ENCODE assay signal across 21 cellular contexts in the genomic region with DNA sequence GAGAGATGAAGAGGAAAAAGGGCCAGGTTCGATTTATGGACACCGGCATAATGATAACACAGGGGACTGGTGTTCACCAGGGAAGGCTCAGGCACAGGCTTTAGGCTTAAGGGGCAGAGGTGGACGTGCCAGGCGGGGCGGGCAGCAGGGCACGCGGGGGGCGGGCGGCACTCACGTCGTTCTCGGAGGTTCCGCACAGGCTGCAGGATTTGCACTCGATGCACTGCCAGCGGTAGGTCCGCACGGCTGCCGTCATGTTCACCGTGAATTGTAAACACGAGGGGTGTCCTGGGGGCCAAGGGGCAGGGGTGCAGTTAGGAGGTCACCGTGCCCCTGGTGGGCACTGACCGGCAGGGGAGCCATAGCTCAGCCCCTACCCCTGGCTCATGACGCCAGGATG. TPM values are rescaled to one million over a fixed set of nuclear protein-coding genes. Genes with fewer than 3 reads are reported as not detected.
DNase-seq lines count a peak whose midpoint lies in the region; ATAC-seq, FAIRE-seq and TF ChIP-seq lines count a peak whose summit lies in the region.
"Had no signal": no experiment of that assay in that cellular context is flagged by ENCODE, and none has a peak within 500 bp of the region (broad histone marks: within the 10 kb centered on the region; RNA-seq: fewer than 3 reads in every experiment).

No MANE protein-coding gene starts in this region.

- H3K27ac Mint-ChIP-seq in activated T-cell treated with anti-CD3 and anti-CD28 coated beads, Interleukin-2, amount 50 U/mL, for 24 hours = peak overlapping the region; percentile 96
- no peak overlapping the region for H3K27ac Mint-ChIP-seq in activated T-cell treated with anti-CD3 and anti-CD28 coated beads, Interleukin-2, amount 50 U/mL, for 72 hours
- peak overlapping the region; percentile 84 for H3K27ac Mint-ChIP-seq in activated CD8-positive, alpha-beta T cell treated with anti-CD3 and anti-CD28 coated beads for 36 hours
- H3K27ac Mint-ChIP-seq in stimulated activated naive B cell treated with anti-CD40 and anti-IgM and Interleukin-4, amounts not matched to agents 10 μg/mL and 1 μg/mL and 100 μg/mL, for 72 hours = peak overlapping the region; percentile 93

- TF ChIP-seq CTCF in activated CD8-positive, alpha-beta T cell treated with anti-CD3 and anti-CD28 coated beads for 36 hours (IDR thresholded peaks at IDR 0.05) = no peak
- no peak for TF ChIP-seq CTCF in fibroblast of lung (conservative IDR thresholded peaks at IDR 0.05 in 1 of 2, IDR thresholded peaks at IDR 0.05 in 1 of 2; ENCODE audit: low read depth in 1 of 2, low read length in 2 of 2)
- TF ChIP-seq CTCF in lower lobe of right lung (IDR thresholded peaks at IDR 0.05) = no peak

- H3K9me3 Mint-ChIP-seq in activated T-cell treated with anti-CD3 and anti-CD28 coated beads, Interleukin-2, amount 50 U/mL, for 24 hours = peaks cover 2% of the 10 kb centered on the region
- H3K9me3 Mint-ChIP-seq in activated T-cell treated with anti-CD3 and anti-CD28 coated beads, Interleukin-2, amount 50 U/mL, for 72 hours = no peaks in the 10 kb centered on the region
- no peaks in the 10 kb centered on the region for H3K9me3 Mint-ChIP-seq in activated CD8-positive, alpha-beta T cell treated with anti-CD3 and anti-CD28 coated beads for 36 hours
- H3K9me3 Mint-ChIP-seq in stimulated activated naive B cell treated with anti-CD40 and anti-IgM and Interleukin-4, amounts not matched to agents 10 μg/mL and 1 μg/mL and 100 μg/mL, for 72 hours = peaks cover 0 to 2% of the 10 kb centered on the region in 2 donors
- H3K9me3 Mint-ChIP-seq: activated naive CD4-positive, alpha-beta T cell treated with anti-CD3 and anti-CD28 coated beads, Interleukin-2, amount 50 U/mL, for 24 hours; HFFc6 had no signal

- no peaks in the 10 kb centered on the region for H3K79me2 ChIP-seq in fibroblast of lung (ENCODE audit: control insufficient read depth, insufficient read depth, low read length)

- H3K27ac ChIP-seq in fibroblast of lung (ENCODE audit: insufficient read depth, low read length) (peak overlapping the region; percentile 47), lower lobe of right lung (no peak overlapping the region)
- H3K27ac ChIP-seq: body of pancreas, coronary artery, heart left ventricle, right atrium auricular region, thoracic aorta had no signal

- no peak for TF ChIP-seq POLR2A in GM12892 (IDR thresholded peaks at IDR 0.05; ENCODE audit: low read depth, low read length)

- no peak overlapping the region for H3K9ac ChIP-seq in fibroblast of lung (ENCODE audit: insufficient read depth, low read length)

- H3K4me1 ChIP-seq in fibroblast of lung (ENCODE audit: control insufficient read depth, extremely low read depth, insufficient read depth, low read length) (peaks cover 13% of the 10 kb centered on the region), lower lobe of right lung (peaks cover 29% of the 10 kb centered on the region)
- H3K4me1 ChIP-seq: body of pancreas had no signal

- no peaks in the 10 kb centered on the region for H4K20me1 ChIP-seq in fibroblast of lung (ENCODE audit: control insufficient read depth, extremely low read depth, insufficient read depth, low read length)

- peaks cover 26% of the 10 kb centered on the region for H3K4me1 Mint-ChIP-seq in activated T-cell treated with anti-CD3 and anti-CD28 coated beads, Interleukin-2, amount 50 U/mL, for 24 hours (ENCODE audit: low read depth)
- H3K4me1 Mint-ChIP-seq in activated T-cell treated with anti-CD3 and anti-CD28 coated beads, Interleukin-2, amount 50 U/mL, for 72 hours (ENCODE audit: low read depth) = peaks cover 31% of the 10 kb centered on the region
- H3K4me1 Mint-ChIP-seq in activated CD8-positive, alpha-beta T cell treated with anti-CD3 and anti-CD28 coated beads for 36 hours (ENCODE audit: low read depth) = peaks cover 23% of the 10 kb centered on the region
- peaks cover 26 to 37% of the 10 kb centered on the region in 2 donors for H3K4me1 Mint-ChIP-seq in stimulated activated naive B cell treated with anti-CD40 and anti-IgM and Interleukin-4, amounts not matched to agents 10 μg/mL and 1 μg/mL and 100 μg/mL, for 72 hours

- no peak for DNase-seq in activated T-cell treated with anti-CD3 and anti-CD28 coated beads, Interleukin-2, amount 50 U/mL, for 24 hours
- no peak for DNase-seq in activated T-cell treated with anti-CD3 and anti-CD28 coated beads, Interleukin-2, amount 50 U/mL, for 72 hours
- DNase-seq in activated CD8-positive, alpha-beta T cell treated with anti-CD3 and anti-CD28 coated beads for 36 hours = no peak
- DNase-seq in fibroblast of lung (ENCODE audit: low read depth in 2 of 2) (no peak), lower lobe of right lung (no peak), GM12892 (ENCODE audit: insufficient read length) (no peak), RCC 7860 (ENCODE audit: low spot score) (no peak)
- DNase-seq in stimulated activated naive B cell treated with anti-CD40 and anti-IgM and Interleukin-4, amounts not matched to agents 10 μg/mL and 1 μg/mL and 100 μg/mL, for 72 hours = no peak
- DNase-seq: body of pancreas, NCI-H146, SHP77 had no signal

- peak overlapping the region; percentile 67 for H3K4me3 Mint-ChIP-seq in activated T-cell treated with anti-CD3 and anti-CD28 coated beads, Interleukin-2, amount 50 U/mL, for 24 hours
- peak overlapping the region in 1 of 2 donors; percentile 71 for H3K4me3 Mint-ChIP-seq in activated T-cell treated with anti-CD3 and anti-CD28 coated beads, Interleukin-2, amount 50 U/mL, for 72 hours
- peak overlapping the region; percentile 63 for H3K4me3 Mint-ChIP-seq in activated CD8-positive, alpha-beta T cell treated with anti-CD3 and anti-CD28 coated beads for 36 hours
- peak overlapping the region in 1 of 2 donors; percentile 54 for H3K4me3 Mint-ChIP-seq in stimulated activated naive B cell treated with anti-CD40 and anti-IgM and Interleukin-4, amounts not matched to agents 10 μg/mL and 1 μg/mL and 100 μg/mL, for 72 hours
- H3K4me3 Mint-ChIP-seq: HFFc6 had no signal

- no peaks in the 10 kb centered on the region for H3K36me3 Mint-ChIP-seq in activated T-cell treated with anti-CD3 and anti-CD28 coated beads, Interleukin-2, amount 50 U/mL, for 24 hours (ENCODE audit: low read depth)
- peaks cover 2 to 5% of the 10 kb centered on the region in 2 donors for H3K36me3 Mint-ChIP-seq in activated T-cell treated with anti-CD3 and anti-CD28 coated beads, Interleukin-2, amount 50 U/mL, for 72 hours (ENCODE audit: insufficient read depth in 2 of 2)
- H3K36me3 Mint-ChIP-seq in activated CD8-positive, alpha-beta T cell treated with anti-CD3 and anti-CD28 coated beads for 36 hours (ENCODE audit: low read depth) = peaks cover 5% of the 10 kb centered on the region
- peaks cover 18 to 28% of the 10 kb centered on the region in 2 donors for H3K36me3 Mint-ChIP-seq in stimulated activated naive B cell treated with anti-CD40 and anti-IgM and Interleukin-4, amounts not matched to agents 10 μg/mL and 1 μg/mL and 100 μg/mL, for 72 hours
- H3K36me3 Mint-ChIP-seq: activated naive CD4-positive, alpha-beta T cell treated with anti-CD3 and anti-CD28 coated beads, Interleukin-2, amount 50 U/mL, for 24 hours had no signal

- intact Hi-C loops in activated CD8-positive, alpha-beta T cell treated with anti-CD3 and anti-CD28 coated beads for 36 hours (cut with micrococcal nuclease) = loop anchor here (10.0 kb wide), 1 partner anchor 69 kb away; no protein-coding TSS in a partner anchor
- intact Hi-C loops in lower lobe of right lung (cut with DNase I) = no loop called here

- POLR2A ChIA-PET in activated CD8-positive, alpha-beta T cell treated with anti-CD3 and anti-CD28 coated beads for 36 hours (lab: Charles Lee) = no interaction called here

- peaks cover 74% of the 10 kb centered on the region for H3K27me3 Mint-ChIP-seq in activated T-cell treated with anti-CD3 and anti-CD28 coated beads, Interleukin-2, amount 50 U/mL, for 24 hours
- H3K27me3 Mint-ChIP-seq in activated T-cell treated with anti-CD3 and anti-CD28 coated beads, Interleukin-2, amount 50 U/mL, for 72 hours (ENCODE audit: low read depth) = peaks cover 43% of the 10 kb centered on the region
- H3K27me3 Mint-ChIP-seq in activated CD8-positive, alpha-beta T cell treated with anti-CD3 and anti-CD28 coated beads for 36 hours = peaks cover 58% of the 10 kb centered on the region
- peaks cover 43 to 62% of the 10 kb centered on the region in 2 donors for H3K27me3 Mint-ChIP-seq in stimulated activated naive B cell treated with anti-CD40 and anti-IgM and Interleukin-4, amounts not matched to agents 10 μg/mL and 1 μg/mL and 100 μg/mL, for 72 hours

- ATAC-seq in activated T-cell treated with anti-CD3 and anti-CD28 coated beads, Interleukin-2, amount 50 U/mL, for 72 hours (replicated peaks in 1 of 2) = no peak
- no peak for ATAC-seq in activated CD8-positive, alpha-beta T cell treated with anti-CD3 and anti-CD28 coated beads for 36 hours
- no peak for ATAC-seq in stimulated activated naive B cell treated with anti-CD40 and anti-IgM and Interleukin-4, amounts not matched to agents 10 μg/mL and 1 μg/mL and 100 μg/mL, for 72 hours (replicated peaks)
- ATAC-seq in lower lobe of right lung = no peak
- ATAC-seq: body of pancreas, heart left ventricle had no signal

- FAIRE-seq in GM12892 (lab: Jason Lieb, UNC) (no peak), RCC 7860 (lab: Jason Lieb, UNC) (no peak)
- FAIRE-seq: endothelial cell of umbilical vein had no signal

- H3K9me3 ChIP-seq in fibroblast of lung (ENCODE audit: control insufficient read depth, insufficient read depth, low read depth, low read length) = no peaks in the 10 kb centered on the region
- no peaks in the 10 kb centered on the region for H3K9me3 ChIP-seq in lower lobe of right lung
- H3K9me3 ChIP-seq: body of pancreas, heart left ventricle, right atrium auricular region, thoracic aorta had no signal

- H3K36me3 ChIP-seq in fibroblast of lung (ENCODE audit: control insufficient read depth, insufficient read depth, low read length) (no peaks in the 10 kb centered on the region), lower lobe of right lung (no peaks in the 10 kb centered on the region)
- H3K36me3 ChIP-seq: heart left ventricle, right atrium auricular region, thoracic aorta had no signal

- CTCF ChIA-PET in activated CD8-positive, alpha-beta T cell treated with anti-CD3 and anti-CD28 coated beads for 36 hours (lab: Charles Lee) = interaction anchor here (1.3 kb wide), 1 partner anchor 38 kb away, joined by 5 read pairs; no protein-coding TSS in a partner anchor

- H3K27me3 ChIP-seq in fibroblast of lung (ENCODE audit: control insufficient read depth, insufficient read depth, low read length) = no peaks in the 10 kb centered on the region
- H3K27me3 ChIP-seq in lower lobe of right lung (ENCODE audit: low read depth) = peaks cover 54% of the 10 kb centered on the region

- H2AFZ ChIP-seq in fibroblast of lung (ENCODE audit: low read length) = no peak overlapping the region

- H3K4me3 ChIP-seq in fibroblast of lung (replicated peaks in 1 of 4; ENCODE audit: control extremely low read depth in 1 of 4, insufficient read depth in 1 of 4, low read depth in 3 of 4, low read length in 4 of 4) = no peak overlapping the region
- H3K4me3 ChIP-seq in lower lobe of right lung = no peak overlapping the region
- H3K4me3 ChIP-seq: body of pancreas, coronary artery, heart left ventricle, right atrium auricular region, thoracic aorta had no signal

- H3K4me2 ChIP-seq in fibroblast of lung (ENCODE audit: extremely low read depth, insufficient read depth, low read length) = no peak overlapping the region

RNA-seq across cellular contexts. Expression of a gene that starts 10.6 kb away (rescaled TPM):
- total RNA-seq in activated T-cell treated with anti-CD3 and anti-CD28 coated beads, Interleukin-2, amount 50 U/mL, for 72 hours = under 1 TPM; 0.65 to 0.99 TPM
- 1 to 10 TPM in 1 of 2 experiments, under 1 TPM in 1; 0.47 to 1.0 TPM for total RNA-seq in activated CD8-positive, alpha-beta T cell treated with anti-CD3 and anti-CD28 coated beads for 36 hours
- 0.50 and 0.51 TPM in 2 replicates for total RNA-seq in fibroblast of lung
- 1.6 and 5.2 TPM in 2 replicates for polyA plus RNA-seq in fibroblast of lung
- polyA plus RNA-seq in fibroblast of lung (2012) = 1.6 and 5.0 TPM in 2 replicates
- polyA minus RNA-seq in fibroblast of lung (ENCODE audit: low replicate concordance) = 3.0 and 9.4 TPM in 2 replicates
- total RNA-seq in lower lobe of right lung = not detected
- 1.7 TPM for polyA plus RNA-seq in GM12892 (2012; ENCODE audit: missing spikeins)
- total RNA-seq: body of pancreas, liver, right atrium auricular region had no signal
- polyA plus RNA-seq: liver had no signal

RNA-seq across cellular contexts. Expression of a gene that starts 42.7 kb away (rescaled TPM):
- total RNA-seq in activated T-cell treated with anti-CD3 and anti-CD28 coated beads, Interleukin-2, amount 50 U/mL, for 72 hours = 1 to 10 TPM; 1.7 to 3.8 TPM
- 1 to 10 TPM in 1 of 2 experiments, under 1 TPM in 1; 0.60 to 1.5 TPM for total RNA-seq in activated CD8-positive, alpha-beta T cell treated with anti-CD3 and anti-CD28 coated beads for 36 hours
- 2.1 and 7.1 TPM in 2 replicates for total RNA-seq in fibroblast of lung
- 2.2 and 146 TPM in 2 replicates for polyA plus RNA-seq in fibroblast of lung
- 7.5 and 373 TPM in 2 replicates for polyA plus RNA-seq in fibroblast of lung (2012)
- 0.52 and 15.9 TPM in 2 replicates for polyA minus RNA-seq in fibroblast of lung (ENCODE audit: low replicate concordance)
- 65.0 TPM for total RNA-seq in lower lobe of right lung
- not detected for polyA plus RNA-seq in GM12892 (2012; ENCODE audit: missing spikeins)
- total RNA-seq: A673, OCI-LY7 had no signal

RNA-seq across cellular contexts. Expression of a gene that starts 50.9 kb away (rescaled TPM):
- total RNA-seq in activated T-cell treated with anti-CD3 and anti-CD28 coated beads, Interleukin-2, amount 50 U/mL, for 72 hours = 100 to 1,000 TPM in 1 of 2 donors, 10 to 100 TPM in 1; 89.1 to 115 TPM
- 10 to 100 TPM; 56.2 to 68.4 TPM for total RNA-seq in activated CD8-positive, alpha-beta T cell treated with anti-CD3 and anti-CD28 coated beads for 36 hours
- total RNA-seq in fibroblast of lung (4.5 and 8.7 TPM in 2 replicates), lower lobe of right lung (202 TPM)
- 2.1 and 4.6 TPM in 2 replicates for polyA plus RNA-seq in fibroblast of lung
- 2.1 and 7.6 TPM in 2 replicates for polyA plus RNA-seq in fibroblast of lung (2012)
- 1.6 and 24.3 TPM in 2 replicates for polyA minus RNA-seq in fibroblast of lung (ENCODE audit: low replicate concordance)
- 13.4 TPM for polyA plus RNA-seq in GM12892 (2012; ENCODE audit: missing spikeins)
- total RNA-seq: A673 had no signal
